19 cellular contexts compared by ENCODE assay signal in genomic region chr17:40355804-40356758, GRCh38. TPM values are rescaled to one million over a fixed set of nuclear protein-coding genes. Genes with fewer than 3 reads are reported as not detected.
DNase-seq lines count a peak whose midpoint lies in the region; ATAC-seq, FAIRE-seq and TF ChIP-seq lines count a peak whose summit lies in the region.
"Had no signal": no experiment of that assay in that cellular context is flagged by ENCODE, and none has a peak within 500 bp of the region (broad histone marks: within the 10 kb centered on the region; RNA-seq: fewer than 3 reads in every experiment).

No MANE protein-coding gene starts in this region.

- TF ChIP-seq CTCF in mammary epithelial cell (conservative IDR thresholded peaks at IDR 0.05 in 1 of 2, IDR thresholded peaks at IDR 0.05 in 1 of 2; ENCODE audit: extremely low read depth in 1 of 2, insufficient read depth in 1 of 2, low read depth in 1 of 2, low read length in 2 of 2) (no peak), HepG2 (CRISPR knock-in tag; IDR thresholded peaks at IDR 0.05) (no peak), endodermal cell (conservative IDR thresholded peaks at IDR 0.05) (no peak)

- H3K79me2 ChIP-seq in mammary epithelial cell (ENCODE audit: insufficient read depth, low read length) = peaks cover 3% of the 10 kb centered on the region
- no peaks in the 10 kb centered on the region for H3K79me2 ChIP-seq in HepG2 (ENCODE audit: insufficient read depth, low read length)

- H3K27ac Mint-ChIP-seq in endodermal cell = no peak overlapping the region
- H3K27ac Mint-ChIP-seq: activated CD8-positive, alpha-beta memory T cell treated with anti-CD3 and anti-CD28 coated beads, Interleukin-2, amount 10 ng/mL, durations not matched to agents 7 days and 5 days had no signal

- TF ChIP-seq POLR2A in HepG2 (IDR thresholded peaks at IDR 0.05; ENCODE audit: insufficient read depth in 1 of 2, low read depth in 2 of 2, low read length in 2 of 2) = no peak

- no peaks in the 10 kb centered on the region for H4K20me1 ChIP-seq in mammary epithelial cell (ENCODE audit: insufficient read depth, low read length)
- H4K20me1 ChIP-seq in HepG2 (ENCODE audit: insufficient read depth, low read length) = no peaks in the 10 kb centered on the region

- no peak overlapping the region for H3K4me2 ChIP-seq in mammary epithelial cell (ENCODE audit: insufficient read depth, low read depth, low read length)
- no peak overlapping the region for H3K4me2 ChIP-seq in HepG2 (ENCODE audit: low read depth, low read length)

- H3K27me3 Mint-ChIP-seq in endodermal cell (ENCODE audit: insufficient read depth) = peaks cover 15% of the 10 kb centered on the region

- H3K4me1 ChIP-seq in mammary epithelial cell (ENCODE audit: insufficient read depth, low read length) = no peaks in the 10 kb centered on the region
- peaks cover 59% of the 10 kb centered on the region for H3K4me1 ChIP-seq in HepG2 (ENCODE audit: insufficient read depth, low read length)
- no peaks in the 10 kb centered on the region for H3K4me1 ChIP-seq in endodermal cell (ENCODE audit: control insufficient read depth, insufficient read depth, low read length)

- H3K9me3 Mint-ChIP-seq in endodermal cell = no peaks in the 10 kb centered on the region
- H3K9me3 Mint-ChIP-seq: central memory CD8-positive, alpha-beta T cell had no signal

- peaks cover 11% of the 10 kb centered on the region for H3K4me1 Mint-ChIP-seq in endodermal cell

- no peak overlapping the region for H3K4me3 Mint-ChIP-seq in endodermal cell
- H3K4me3 Mint-ChIP-seq: activated CD8-positive, alpha-beta memory T cell treated with anti-CD3 and anti-CD28 coated beads, Interleukin-2, amount 10 ng/mL, durations not matched to agents 7 days and 5 days; central memory CD8-positive, alpha-beta T cell had no signal

- POLR2A ChIA-PET in HepG2 (lab: Yijun Ruan, JAX) = interaction anchor here (0.8 to 1.6 kb wide), 3 partner anchors 53 to 137 kb away, joined by 3 to 4 read pairs (median 3); partner anchors contain the start of gene WIPF2

- TF ChIP-seq EP300 in HepG2 (IDR thresholded peaks at IDR 0.05; ENCODE audit: low read depth in 2 of 2, low read length in 2 of 2) = no peak
- TF ChIP-seq EP300 in HepG2 (CRISPR knock-in tag; IDR thresholded peaks at IDR 0.05; ENCODE audit: borderline replicate concordance) = no peak

- WGBS in mammary epithelial cell (ENCODE audit: low coverage, missing lambda C conversion rate) = 89% methylated on average over 10 of the region's 33 CpGs
- WGBS in HepG2 (ENCODE audit: low lambda C conversion rate) = 92% methylated on average over 24 of the region's 33 CpGs
- 90 to 95% methylated on average over 13 to 31 of the region's 33 CpGs for WGBS in endodermal cell (ENCODE audit: insufficient coverage in 1 of 2, insufficient read length in 1 of 2), 2 experiments

- intact Hi-C loops in mammary epithelial cell (cut with micrococcal nuclease) = loop anchor here (1.0 to 5.0 kb wide), 3 partner anchors 41 to 154 kb away; no protein-coding TSS in a partner anchor
- intact Hi-C loops in HepG2 (cut with micrococcal nuclease; ENCODE audit: unreplicated experiment) = loop anchor here (1.0 to 5.0 kb wide), 2 partner anchors 53 to 154 kb away; no protein-coding TSS in a partner anchor
- intact Hi-C loops in sciatic nerve (cut with DNase I) = loop anchor here (2.0 kb wide), 1 partner anchor 53 kb away; no protein-coding TSS in a partner anchor

- no peak overlapping the region for H3K4me3 ChIP-seq in mammary epithelial cell (replicated peaks in 1 of 3; ENCODE audit: insufficient read depth in 1 of 3, low read depth in 2 of 3, low read length in 3 of 3)
- H3K4me3 ChIP-seq in HepG2 (replicated peaks in 1 of 3; ENCODE audit: insufficient read depth in 1 of 3, low read depth in 2 of 3, low read length in 3 of 3) = no peak overlapping the region
- no peak overlapping the region for H3K4me3 ChIP-seq in endodermal cell (ENCODE audit: low read length)
- H3K4me3 ChIP-seq: A549, SK-N-MC, suprapubic skin had no signal

- TF ChIP-seq RAD21 in HepG2 (CRISPR knock-in tag; IDR thresholded peaks at IDR 0.05) = no peak

- no peaks in the 10 kb centered on the region for H3K27me3 ChIP-seq in mammary epithelial cell (ENCODE audit: insufficient read depth, low read length)
- H3K27me3 ChIP-seq in HepG2 (ENCODE audit: control insufficient read depth in 1 of 2, insufficient read depth in 2 of 2, low read length in 2 of 2) = peaks cover 0 to 5% of the 10 kb centered on the region in 2 experiments; a peak in 2 of 5 replicates
- H3K27me3 ChIP-seq in endodermal cell (ENCODE audit: control insufficient read depth, insufficient read depth, low read length, poor library complexity, severe bottlenecking) = no peaks in the 10 kb centered on the region
- H3K27me3 ChIP-seq: suprapubic skin had no signal

- peaks cover 29% of the 10 kb centered on the region for H3K36me3 Mint-ChIP-seq in endodermal cell (ENCODE audit: low read depth)

- H3K9me3 ChIP-seq in mammary epithelial cell (replicated peaks; ENCODE audit: insufficient read depth, low read length) (no peaks in the 10 kb centered on the region), HepG2 (ENCODE audit: low read length) (no peaks in the 10 kb centered on the region), endodermal cell (ENCODE audit: control insufficient read depth, low read length) (no peaks in the 10 kb centered on the region)
- H3K9me3 ChIP-seq: A549, suprapubic skin had no signal

- H3K27ac ChIP-seq in mammary epithelial cell (ENCODE audit: insufficient read depth, low read depth, low read length) (no peak overlapping the region), HepG2 (ENCODE audit: extremely low read length, insufficient read depth, low read length) (no peak overlapping the region), endodermal cell (ENCODE audit: low read depth, low read length) (no peak overlapping the region)
- H3K27ac ChIP-seq: C4-2B, SK-N-MC, suprapubic skin had no signal

- H3K36me3 ChIP-seq in mammary epithelial cell (ENCODE audit: insufficient read depth, low read length) = peaks cover 15% of the 10 kb centered on the region
- H3K36me3 ChIP-seq in HepG2 (replicated peaks in 1 of 2; ENCODE audit: control insufficient read depth in 1 of 2, insufficient read depth in 2 of 2, low read length in 2 of 2) = peaks cover 10 to 13% of the 10 kb centered on the region in 2 experiments; a peak in 4 of 5 replicates
- peaks cover 34% of the 10 kb centered on the region for H3K36me3 ChIP-seq in endodermal cell (ENCODE audit: control insufficient read depth, insufficient read depth, low read length)

- H3K9ac ChIP-seq in mammary epithelial cell (ENCODE audit: insufficient read depth, low read length) (no peak overlapping the region), HepG2 (ENCODE audit: insufficient read depth, low read depth, low read length) (no peak overlapping the region), endodermal cell (ENCODE audit: extremely low read depth, low read length, poor library complexity, severe bottlenecking) (no peak overlapping the region)

- FAIRE-seq in HepG2 (lab: Jason Lieb, UNC) (no peak), frontal cortex (lab: Jason Lieb, UNC) (no peak)
- FAIRE-seq: A549 had no signal

- no peak overlapping the region for H2AFZ ChIP-seq in mammary epithelial cell (ENCODE audit: low read depth, low read length)
- no peak overlapping the region for H2AFZ ChIP-seq in HepG2 (ENCODE audit: low read length)

- DNase-seq in AG20443 (ENCODE audit: low spot score) = peak; percentile 7
- no peak for DNase-seq in mammary epithelial cell
- DNase-seq in HepG2 (ENCODE audit: low spot score) = no peak
- no peak for DNase-seq in sciatic nerve (ENCODE audit: low spot score)
- DNase-seq in frontal cortex (ENCODE audit: low spot score in 2 of 2) = no peak
- no peak for DNase-seq in endodermal cell
- DNase-seq in NCI-H2196 (lab: John Stamatoyannopoulos, UW; ENCODE audit: unreplicated experiment) = no peak
- DNase-seq: activated CD8-positive, alpha-beta memory T cell treated with anti-CD3 and anti-CD28 coated beads, Interleukin-2, amount 10 ng/mL, durations not matched to agents 7 days and 5 days; activated effector memory CD4-positive, alpha-beta T cell treated with anti-CD3 and anti-CD28 coated beads, Interleukin-2, amount 50 U/mL, for 16 hours; amniotic stem cell; NCI-H69; stimulated activated CD4-positive, alpha-beta T cell treated with anti-CD3 and anti-CD28 coated beads, Interleukin-4, amount 100 ng/mL, for 24 hours had no signal

- ATAC-seq in HepG2 (no peak), sciatic nerve (peak; percentile 45), GM18907 (IDR thresholded peaks at IDR 0.05; ENCODE audit: unreplicated experiment) (no peak)

- CTCF ChIA-PET in mammary epithelial cell (lab: Charles Lee; ENCODE audit: low non-redundant PET) (no interaction called here), HepG2 (lab: Yijun Ruan, JAX; ENCODE audit: low intra/inter-chr PET ratio, low total read pairs) (interaction anchor here (0.9 to 5.1 kb wide), 3 partner anchors 16 to 66 kb away, joined by 3 to 157 read pairs (median 5); no protein-coding TSS in a partner anchor)

- dilution Hi-C loops in mammary epithelial cell (cut with HindIII; ENCODE audit: low sequenced_read_pairs) = no loop called here

- in situ Hi-C loops in mammary epithelial cell (cut with MboI; ENCODE audit: low sequenced_read_pairs in 2 of 2) = loop anchor here (5.0 to 10.0 kb wide), 2 partner anchors 61 to 151 kb away; partner anchors contain the start of gene TOP2A (in 2 of the 2)
- in situ Hi-C loops in HepG2 (cut with HindIII; ENCODE audit: extremely low pct_ligation_motif_present, low pct_unique_long_range_greater_than_20kb) = loop anchor here (10.0 kb wide), 1 partner anchor 151 kb away; no protein-coding TSS in a partner anchor

- BruUV-seq in mammary epithelial cell (replicated peaks; lab: Mats Ljungman, UMichigan) (TSS peak; percentile 29), HepG2 (replicated peaks; lab: Mats Ljungman, UMichigan) (no TSS peak)

RNA-seq across cellular contexts. Expression of gene GJD3, which starts 8.5 kb away (rescaled TPM):
- total RNA-seq in mammary epithelial cell (under 1 TPM in 1 of 2 donors, not detected in 1; 0.67 TPM), HepG2 (2016; rRNA removed; fragmentation: Illumina TruSeq; extraction: Trizol) (not detected in 2 replicates), sciatic nerve (not detected), frontal cortex (not detected), endodermal cell (not detected)
- polyA plus RNA-seq in mammary epithelial cell (not detected), HepG2 (2011; rRNA removed) (not detected in 2 replicates)
- polyA minus RNA-seq in mammary epithelial cell = 0.57 TPM
- not detected in 2 replicates for total RNA-seq in HepG2 (2016; cell fraction: cytosol; rRNA removed; fragmentation: Illumina TruSeq; extraction: Trizol; ENCODE audit: low read depth)
- not detected in 2 replicates for total RNA-seq in HepG2 (2016; cell fraction: insoluble cytoplasmic fraction; rRNA removed; fragmentation: Illumina TruSeq; extraction: Trizol)
- not detected in 2 replicates for total RNA-seq in HepG2 (2016; cell fraction: membrane; rRNA removed; fragmentation: Illumina TruSeq; extraction: Trizol)
- total RNA-seq in HepG2 (2016; cell fraction: nucleus; rRNA removed; fragmentation: Illumina TruSeq; extraction: Trizol) = not detected in 2 replicates
- not detected in 2 replicates for polyA plus RNA-seq in HepG2 (2011; cell fraction: cytosol; rRNA removed)
- polyA plus RNA-seq in HepG2 (2011; cell fraction: nucleus; rRNA removed) = not detected in 2 replicates
- polyA plus RNA-seq in HepG2 (2012) = not detected in 2 replicates
- not detected in 2 replicates for polyA plus RNA-seq in HepG2 (2016; cell fraction: cytosol; fragmentation: Illumina TruSeq; extraction: Trizol; ENCODE audit: low read depth)
- not detected in 2 replicates for polyA plus RNA-seq in HepG2 (2016; cell fraction: insoluble cytoplasmic fraction; fragmentation: Illumina TruSeq; extraction: Trizol; ENCODE audit: low read depth)
- not detected in 2 replicates for polyA plus RNA-seq in HepG2 (2016; cell fraction: membrane; fragmentation: Illumina TruSeq; extraction: Trizol; ENCODE audit: low read depth)
- polyA plus RNA-seq in HepG2 (2016; cell fraction: nucleus; fragmentation: Illumina TruSeq; extraction: Trizol; ENCODE audit: insufficient read depth, low read depth) = not detected in 2 replicates
- not detected in 2 replicates for polyA minus RNA-seq in HepG2 (2011; rRNA and poly(A)+ RNA removed; ENCODE audit: low replicate concordance)
- polyA minus RNA-seq in HepG2 (2011; cell fraction: cytosol; rRNA and poly(A)+ RNA removed) = not detected in 2 replicates
- polyA minus RNA-seq in HepG2 (2011; cell fraction: nucleus; rRNA and poly(A)+ RNA removed) = not detected in 2 replicates
- not detected for polyA plus RNA-seq in endodermal cell (2013, experiment 1 of 2)
- not detected for polyA plus RNA-seq in endodermal cell (2013, experiment 2 of 2)
- total RNA-seq: activated CD8-positive, alpha-beta memory T cell treated with anti-CD3 and anti-CD28 coated beads, Interleukin-2, amount 10 ng/mL, durations not matched to agents 7 days and 5 days; kidney epithelial cell had no signal

RNA-seq across cellular contexts. Expression of gene RARA, which starts 47.1 kb away (rescaled TPM):
- total RNA-seq in mammary epithelial cell = 10 to 100 TPM; 12.7 to 26.6 TPM
- polyA plus RNA-seq in mammary epithelial cell = 6.9 TPM
- 18.5 TPM for polyA minus RNA-seq in mammary epithelial cell
- 8.6 and 8.9 TPM in 2 replicates for total RNA-seq in HepG2 (2016; rRNA removed; fragmentation: Illumina TruSeq; extraction: Trizol)
- total RNA-seq in HepG2 (2016; cell fraction: cytosol; rRNA removed; fragmentation: Illumina TruSeq; extraction: Trizol; ENCODE audit: low read depth) = 3.2 and 3.7 TPM in 2 replicates
- 6.7 and 9.5 TPM in 2 replicates for total RNA-seq in HepG2 (2016; cell fraction: insoluble cytoplasmic fraction; rRNA removed; fragmentation: Illumina TruSeq; extraction: Trizol)
- 8.2 and 11.1 TPM in 2 replicates for total RNA-seq in HepG2 (2016; cell fraction: membrane; rRNA removed; fragmentation: Illumina TruSeq; extraction: Trizol)
- 6.0 and 7.0 TPM in 2 replicates for total RNA-seq in HepG2 (2016; cell fraction: nucleus; rRNA removed; fragmentation: Illumina TruSeq; extraction: Trizol)
- 6.0 and 6.4 TPM in 2 replicates for polyA plus RNA-seq in HepG2 (2011; rRNA removed)
- polyA plus RNA-seq in HepG2 (2011; cell fraction: cytosol; rRNA removed) = 2.2 and 3.8 TPM in 2 replicates
- polyA plus RNA-seq in HepG2 (2011; cell fraction: nucleus; rRNA removed) = 13.2 and 13.3 TPM in 2 replicates
- polyA plus RNA-seq in HepG2 (2012) = 15.4 and 16.1 TPM in 2 replicates
- polyA plus RNA-seq in HepG2 (2016; cell fraction: cytosol; fragmentation: Illumina TruSeq; extraction: Trizol; ENCODE audit: low read depth) = 3.8 and 5.4 TPM in 2 replicates
- 12.7 and 17.8 TPM in 2 replicates for polyA plus RNA-seq in HepG2 (2016; cell fraction: insoluble cytoplasmic fraction; fragmentation: Illumina TruSeq; extraction: Trizol; ENCODE audit: low read depth)
- polyA plus RNA-seq in HepG2 (2016; cell fraction: membrane; fragmentation: Illumina TruSeq; extraction: Trizol; ENCODE audit: low read depth) = 9.6 and 13.8 TPM in 2 replicates
- 19.0 and 19.4 TPM in 2 replicates for polyA plus RNA-seq in HepG2 (2016; cell fraction: nucleus; fragmentation: Illumina TruSeq; extraction: Trizol; ENCODE audit: insufficient read depth, low read depth)
- polyA minus RNA-seq in HepG2 (2011; rRNA and poly(A)+ RNA removed; ENCODE audit: low replicate concordance) = 6.4 and 11.7 TPM in 2 replicates
- 6.7 and 8.2 TPM in 2 replicates for polyA minus RNA-seq in HepG2 (2011; cell fraction: cytosol; rRNA and poly(A)+ RNA removed)
- polyA minus RNA-seq in HepG2 (2011; cell fraction: nucleus; rRNA and poly(A)+ RNA removed) = 5.2 and 6.7 TPM in 2 replicates
- total RNA-seq in sciatic nerve = 74.4 TPM
- 4.9 TPM for total RNA-seq in frontal cortex
- total RNA-seq in endodermal cell = 10 to 100 TPM; 22.7 to 27.6 TPM
- polyA plus RNA-seq in endodermal cell (2013, experiment 1 of 2) = 51.2 TPM
- polyA plus RNA-seq in endodermal cell (2013, experiment 2 of 2) = 49.4 TPM
